23 cellular contexts compared by ENCODE assay signal in the genomic region with DNA sequence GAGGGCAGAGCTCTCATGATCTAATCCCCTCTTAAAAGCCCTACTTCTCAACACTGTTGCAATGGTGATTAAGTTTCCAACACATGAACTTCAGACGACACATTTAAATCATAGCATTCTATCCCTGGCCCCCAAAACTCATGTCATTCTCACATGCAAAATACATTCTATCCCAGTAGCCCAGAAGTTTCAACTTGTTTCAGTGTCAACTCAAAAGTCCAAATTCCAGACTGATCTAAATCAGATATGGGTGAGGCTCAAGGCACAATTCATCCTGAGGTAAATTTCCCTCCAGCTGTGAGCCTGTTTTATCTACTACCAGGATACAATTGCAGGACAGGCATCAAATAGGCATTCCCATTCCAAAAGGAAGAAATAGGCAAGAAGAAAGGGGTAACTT. TPM values are rescaled to one million over a fixed set of nuclear protein-coding genes. Genes with fewer than 3 reads are reported as not detected.
DNase-seq lines count a peak whose midpoint lies in the region; ATAC-seq and TF ChIP-seq lines count a peak whose summit lies in the region.
"Had no signal": no experiment of that assay in that cellular context is flagged by ENCODE, and none has a peak within 500 bp of the region (broad histone marks: within the 10 kb centered on the region; RNA-seq: fewer than 3 reads in every experiment).

No MANE protein-coding gene starts in this region.

- H3K4me1 Mint-ChIP-seq in stimulated activated effector memory CD8-positive, alpha-beta T cell treated with anti-CD3 and anti-CD28 coated beads, Interleukin-12 subunit alpha, Interleukin-12 subunit beta, amount 100 ng/mL, for 72 hours = no peaks in the 10 kb centered on the region
- H3K4me1 Mint-ChIP-seq in MCF 10A (ENCODE audit: insufficient read depth, unreplicated experiment) = no peaks in the 10 kb centered on the region
- H3K4me1 Mint-ChIP-seq: CD14-positive monocyte; CD8-positive, alpha-beta memory T cell had no signal

- H3K4me3 Mint-ChIP-seq in stimulated activated effector memory CD8-positive, alpha-beta T cell treated with anti-CD3 and anti-CD28 coated beads, Interleukin-12 subunit alpha, Interleukin-12 subunit beta, amount 100 ng/mL, for 72 hours = no peak overlapping the region
- no peak overlapping the region for H3K4me3 Mint-ChIP-seq in MCF 10A (ENCODE audit: unreplicated experiment)
- H3K4me3 Mint-ChIP-seq: CD14-positive monocyte; CD4-positive, alpha-beta T cell; CD8-positive, alpha-beta memory T cell had no signal

- H3K9me3 ChIP-seq in cardiac muscle cell (ENCODE audit: low read depth) = no peaks in the 10 kb centered on the region
- H3K9me3 ChIP-seq in mucosa of descending colon = no peaks in the 10 kb centered on the region
- H3K9me3 ChIP-seq: A549; BE2C; BLaER1 treated with 17β-estradiol and CSF1 and Interleukin-3, amounts not matched to agents 10 nM and 100 nM had no signal

- intact Hi-C loops in Right ventricle myocardium superior (cut with DNase I) = no loop called here
- intact Hi-C loops in mucosa of descending colon (cut with DNase I, micrococcal nuclease) = no loop called here
- intact Hi-C loops in MCF 10A (cut with micrococcal nuclease) = no loop called here

- no peaks in the 10 kb centered on the region for H3K9me3 Mint-ChIP-seq in stimulated activated effector memory CD8-positive, alpha-beta T cell treated with anti-CD3 and anti-CD28 coated beads, Interleukin-12 subunit alpha, Interleukin-12 subunit beta, amount 100 ng/mL, for 72 hours
- no peaks in the 10 kb centered on the region for H3K9me3 Mint-ChIP-seq in MCF 10A (ENCODE audit: unreplicated experiment)
- H3K9me3 Mint-ChIP-seq: CD14-positive monocyte; CD8-positive, alpha-beta memory T cell had no signal

- H3K4me1 ChIP-seq in cardiac muscle cell (ENCODE audit: low read depth) (peaks cover 12% of the 10 kb centered on the region), mucosa of descending colon (ENCODE audit: low read depth) (no peaks in the 10 kb centered on the region)
- H3K4me1 ChIP-seq: A549, BE2C had no signal

- H3K27ac Mint-ChIP-seq in stimulated activated effector memory CD8-positive, alpha-beta T cell treated with anti-CD3 and anti-CD28 coated beads, Interleukin-12 subunit alpha, Interleukin-12 subunit beta, amount 100 ng/mL, for 72 hours = peak overlapping the region; percentile 0
- H3K27ac Mint-ChIP-seq in MCF 10A (ENCODE audit: low read depth, unreplicated experiment) = no peak overlapping the region
- H3K27ac Mint-ChIP-seq: CD14-positive monocyte; CD4-positive, alpha-beta T cell had no signal

- BruUV-seq in MCF 10A (replicated peaks; lab: Mats Ljungman, UMichigan) = no TSS peak

- H3K27me3 ChIP-seq in cardiac muscle cell = no peaks in the 10 kb centered on the region
- H3K27me3 ChIP-seq: BE2C; BLaER1 treated with 17β-estradiol and CSF1 and Interleukin-3, amounts not matched to agents 10 nM and 100 nM had no signal

- no peaks in the 10 kb centered on the region for H3K27me3 Mint-ChIP-seq in MCF 10A (ENCODE audit: insufficient read depth, unreplicated experiment)
- H3K27me3 Mint-ChIP-seq: CD4-positive, alpha-beta T cell; CD8-positive, alpha-beta memory T cell had no signal

- POLR2A ChIA-PET in MCF 10A (lab: Yijun Ruan, JAX) = no interaction called here

- no peak for ATAC-seq in Right ventricle myocardium superior (ENCODE audit: poor library complexity)
- peak; percentile 52 for ATAC-seq in left lobe of liver
- ATAC-seq in mucosa of descending colon = peak; percentile 18
- no peak for ATAC-seq in stimulated activated effector memory CD8-positive, alpha-beta T cell treated with anti-CD3 and anti-CD28 coated beads, Interleukin-12 subunit alpha, Interleukin-12 subunit beta, amount 100 ng/mL, for 72 hours
- ATAC-seq: A549 had no signal

- CTCF ChIA-PET in MCF 10A (lab: Yijun Ruan, JAX) = interaction anchor here (0.6 kb wide), 1 partner anchor 14 kb away, joined by 3 read pairs; no protein-coding TSS in a partner anchor

- H3K36me3 ChIP-seq in cardiac muscle cell (no peaks in the 10 kb centered on the region), mucosa of descending colon (ENCODE audit: low read depth) (no peaks in the 10 kb centered on the region)
- H3K36me3 ChIP-seq: BE2C had no signal

- H3K36me3 Mint-ChIP-seq in stimulated activated effector memory CD8-positive, alpha-beta T cell treated with anti-CD3 and anti-CD28 coated beads, Interleukin-12 subunit alpha, Interleukin-12 subunit beta, amount 100 ng/mL, for 72 hours = peaks cover 42% of the 10 kb centered on the region
- H3K36me3 Mint-ChIP-seq in MCF 10A (ENCODE audit: insufficient read depth, unreplicated experiment) = peaks cover 38% of the 10 kb centered on the region

- H3K4me3 ChIP-seq in cardiac muscle cell = no peak overlapping the region
- no peak overlapping the region for H3K4me3 ChIP-seq in mucosa of descending colon
- H3K4me3 ChIP-seq: A549; BLaER1 treated with 17β-estradiol and CSF1 and Interleukin-3, amounts not matched to agents 10 nM and 100 nM; GM23248 had no signal

- H3K27ac ChIP-seq in cardiac muscle cell = peak overlapping the region; percentile 16
- H3K27ac ChIP-seq in caudate nucleus (ENCODE audit: low read depth, low read length) = no peak overlapping the region
- H3K27ac ChIP-seq: A549; BLaER1 treated with 17β-estradiol and CSF1 and Interleukin-3, amounts not matched to agents 10 nM and 100 nM; GM23248 had no signal

- DNase-seq in cardiac muscle cell (ENCODE audit: low read depth in 1 of 2, low spot score in 1 of 2) (no peak), Right ventricle myocardium superior (no peak), left lobe of liver (ENCODE audit: low spot score) (no peak), mucosa of descending colon (no peak), caudate nucleus (lab: John Stamatoyannopoulos, UW) (no peak), MCF 10A (ENCODE audit: unreplicated experiment) (no peak), GF-D8 (lab: John Stamatoyannopoulos, UW) (no peak)
- no peak for DNase-seq in stimulated activated effector memory CD8-positive, alpha-beta T cell treated with anti-CD3 and anti-CD28 coated beads, Interleukin-12 subunit alpha, Interleukin-12 subunit beta, amount 100 ng/mL, for 72 hours (ENCODE audit: low spot score in 2 of 2)
- DNase-seq: 8988T; ACHN; AML-193; BE2C; Calu3; CD4-positive, alpha-beta T cell; CD8-positive, alpha-beta memory T cell; DMS53; DMS79 treated with DMSO at 0.1 percent for 48 hours; GM23248; H7; HCEC 1CT had no signal

- no peak for TF ChIP-seq CTCF in cardiac muscle cell (IDR thresholded peaks at IDR 0.05; ENCODE audit: low read depth, low read length)
- no peak for TF ChIP-seq CTCF in mucosa of descending colon (IDR thresholded peaks at IDR 0.05)
- TF ChIP-seq CTCF in MCF 10A (IDR thresholded peaks at IDR 0.05; ENCODE audit: unreplicated experiment) = no peak

RNA-seq across cellular contexts. Expression of a gene that starts 25.2 kb away (rescaled TPM):
- total RNA-seq in cardiac muscle cell = 42.6 and 49.8 TPM in 2 replicates
- 37.3 and 41.6 TPM in 2 replicates for polyA plus RNA-seq in cardiac muscle cell
- 49.8 TPM for total RNA-seq in Right ventricle myocardium superior
- 33.9 TPM for total RNA-seq in left lobe of liver
- 10 to 100 TPM; 16.4 to 25.2 (median 17.3) TPM for total RNA-seq in mucosa of descending colon
- 67.3 and 92.8 TPM in 2 replicates for total RNA-seq in MCF 10A (2022)

RNA-seq across cellular contexts. Expression of a gene that starts 25.6 kb away (rescaled TPM):
- total RNA-seq in cardiac muscle cell (6.7 and 9.2 TPM in 2 replicates), Right ventricle myocardium superior (14.6 TPM), left lobe of liver (15.0 TPM), mucosa of descending colon (10 to 100 TPM in 2 of 3 donors, 1 to 10 TPM in 1; 10.0 to 21.5 (median 12.2) TPM), MCF 10A (2022) (31.0 and 31.7 TPM in 2 replicates)
- polyA plus RNA-seq in cardiac muscle cell = 4.5 and 6.6 TPM in 2 replicates

Comparison
In these comparisons a context has a peak if more than half of its experiments do, and no peak if none do; other contexts are left out.
1. ATAC-seq: peak in left lobe of liver (single experiment) and mucosa of descending colon (single experiment); none in Right ventricle myocardium superior (single experiment) and stimulated activated effector memory CD8-positive, alpha-beta T cell treated with anti-CD3 and anti-CD28 coated beads, Interleukin-12 subunit alpha, Interleukin-12 subunit beta, amount 100 ng/mL, for 72 hours (single experiment).